1 cellular context compared by ENCODE assay signal in the genomic region with DNA sequence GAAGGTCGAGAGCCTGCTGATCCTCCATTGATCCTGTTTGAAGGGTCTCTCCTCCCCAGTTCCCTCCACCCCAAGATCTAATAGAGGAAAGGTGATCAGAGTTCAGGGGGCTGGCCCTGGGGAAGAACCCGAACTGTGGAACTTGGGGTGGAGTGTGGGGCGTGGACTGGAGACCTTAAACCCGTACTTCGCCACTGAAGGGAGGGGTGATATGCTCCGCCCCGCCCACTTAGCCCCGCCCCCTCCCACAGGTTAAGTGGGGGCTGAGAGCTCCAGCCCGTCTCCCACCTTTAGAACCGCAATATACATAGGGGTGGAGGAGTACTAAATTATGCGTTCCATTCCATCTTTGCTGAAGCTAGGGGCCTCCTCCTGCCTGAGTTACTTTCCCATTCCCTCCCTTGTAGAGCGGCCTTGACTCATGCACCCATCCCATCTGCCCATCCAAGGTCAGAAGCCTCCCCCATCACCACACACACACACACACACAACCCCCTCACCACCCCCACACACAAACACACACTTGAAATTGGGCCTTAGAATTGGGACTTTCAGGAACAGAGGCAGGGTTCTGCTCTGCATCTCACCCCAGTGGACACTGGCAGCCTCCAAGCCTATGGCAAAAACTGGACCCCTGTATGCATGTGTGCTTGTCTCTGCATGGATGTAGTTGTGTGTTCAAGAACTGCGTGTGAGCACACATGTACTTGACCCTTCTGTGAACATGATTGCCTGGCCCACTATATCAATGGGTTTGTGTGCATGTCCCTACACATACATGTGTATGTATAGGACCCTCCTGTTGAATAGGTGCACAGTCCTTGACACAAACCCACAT.
TF ChIP-seq lines count a peak whose summit lies in the region.

No MANE protein-coding gene starts in this region.

TF ChIP-seq in HCT116, 20 proteins besides CTCF, POLR2A, EP300 and RAD21 (continued from another document):
- TF ChIP-seq, protein P1, sequence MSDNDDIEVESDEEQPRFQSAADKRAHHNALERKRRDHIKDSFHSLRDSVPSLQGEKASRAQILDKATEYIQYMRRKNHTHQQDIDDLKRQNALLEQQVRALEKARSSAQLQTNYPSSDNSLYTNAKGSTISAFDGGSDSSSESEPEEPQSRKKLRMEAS (IDR thresholded peaks at IDR 0.05), result no peak
- TF ChIP-seq ZFX (IDR thresholded peaks at IDR 0.05) (no peak), ZNF274 (IDR thresholded peaks at IDR 0.05; ENCODE audit: low read depth, low read length) (no peak)
